Comparison of ENCODE assay signal across 12 cellular contexts in the genomic region with DNA sequence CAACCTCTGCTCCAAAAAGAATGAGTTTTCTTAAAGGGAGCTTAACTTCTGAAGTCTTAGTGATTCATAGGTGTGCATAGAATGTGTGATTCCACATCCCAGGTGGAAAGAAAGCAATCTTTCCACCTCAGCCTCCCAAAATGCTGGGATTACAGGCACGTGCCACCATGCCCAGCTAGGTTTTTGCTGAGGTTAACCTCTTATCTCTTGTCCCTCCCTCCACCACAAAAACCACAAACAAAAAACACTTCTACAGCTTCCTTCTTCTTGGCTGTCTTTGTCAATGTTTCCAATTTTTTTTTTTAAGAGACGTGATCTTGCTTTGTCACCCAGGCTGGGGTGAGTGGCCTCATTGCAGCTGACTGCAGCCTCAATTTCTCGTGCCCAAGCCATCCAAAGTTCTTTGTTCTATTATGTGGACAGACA. TPM values are rescaled to one million over a fixed set of nuclear protein-coding genes. Genes with fewer than 3 reads are reported as not detected.
DNase-seq lines count a peak whose midpoint lies in the region; ATAC-seq and TF ChIP-seq lines count a peak whose summit lies in the region.
"Had no signal": no experiment of that assay in that cellular context is flagged by ENCODE, and none has a peak within 500 bp of the region (broad histone marks: within the 10 kb centered on the region; RNA-seq: fewer than 3 reads in every experiment).

No MANE protein-coding gene starts in this region.

- H3K4me1 Mint-ChIP-seq in CD8-positive, alpha-beta T cell (ENCODE audit: low read depth) = peaks cover 21% of the 10 kb centered on the region
- peaks cover 13% of the 10 kb centered on the region for H3K4me1 Mint-ChIP-seq in activated B cell treated with CpG ODN at 0.5 μM for 24 hours
- no peaks in the 10 kb centered on the region for H3K4me1 Mint-ChIP-seq in endothelial cell (ENCODE audit: unreplicated experiment)

- H2AFZ ChIP-seq in Loucy (ENCODE audit: low read length) = no peak overlapping the region

- H3K9ac ChIP-seq in Loucy (ENCODE audit: low read depth, low read length, poor library complexity, severe bottlenecking) = no peak overlapping the region

- H3K27ac Mint-ChIP-seq in CD8-positive, alpha-beta T cell = peak overlapping the region; percentile 19
- H3K27ac Mint-ChIP-seq in activated B cell treated with CpG ODN at 0.5 μM for 24 hours (no peak overlapping the region), endothelial cell (ENCODE audit: unreplicated experiment) (peak overlapping the region; percentile 45)

- intact Hi-C loops in CD8-positive, alpha-beta T cell (cut with DNase I, micrococcal nuclease) = no loop called here
- intact Hi-C loops in activated B cell treated with CpG ODN at 0.5 μM for 24 hours (cut with micrococcal nuclease) = no loop called here

- H3K9me2 ChIP-seq in Loucy (replicated peaks; ENCODE audit: low read depth, low read length) = no peaks in the 10 kb centered on the region

- H3K9me3 Mint-ChIP-seq in CD8-positive, alpha-beta T cell = no peaks in the 10 kb centered on the region
- H3K9me3 Mint-ChIP-seq in activated B cell treated with CpG ODN at 0.5 μM for 24 hours (no peaks in the 10 kb centered on the region), endothelial cell (ENCODE audit: unreplicated experiment) (no peaks in the 10 kb centered on the region)

- H3K27me3 ChIP-seq in CD8-positive, alpha-beta T cell (ENCODE audit: insufficient read depth, low read length) = no peaks in the 10 kb centered on the region
- H3K27me3 ChIP-seq in Loucy (ENCODE audit: insufficient read depth, low read length, poor library complexity, severe bottlenecking) = no peaks in the 10 kb centered on the region
- H3K27me3 ChIP-seq: SJSA1, transverse colon had no signal

- ATAC-seq in CD8-positive, alpha-beta T cell = peak; percentile 40
- peak; percentile 40 for ATAC-seq in activated B cell treated with CpG ODN at 0.5 μM for 24 hours (ENCODE audit: low read depth)
- ATAC-seq: lower lobe of right lung had no signal

- DNase-seq in CD8-positive, alpha-beta T cell = no peak
- no peak for DNase-seq in activated B cell treated with CpG ODN at 0.5 μM for 24 hours
- DNase-seq in endothelial cell (ENCODE audit: low spot score) = no peak
- DNase-seq in NCI-H2081 treated with DMSO at 0.1 percent for 48 hours (lab: John Stamatoyannopoulos, UW) = no peak
- no peak for DNase-seq in NCI-H1694 (lab: John Stamatoyannopoulos, UW)
- no peak for DNase-seq in T-helper 9 cell
- DNase-seq in NCI-H748 (lab: John Stamatoyannopoulos, UW; ENCODE audit: unreplicated experiment) = no peak
- DNase-seq: EL, lower lobe of right lung, transverse colon had no signal

- no peak for TF ChIP-seq CTCF in CD8-positive, alpha-beta T cell (IDR thresholded peaks at IDR 0.05)
- TF ChIP-seq CTCF in Loucy (conservative IDR thresholded peaks at IDR 0.05; ENCODE audit: low read length) (no peak), activated B cell treated with CpG ODN at 0.5 μM for 24 hours (IDR thresholded peaks at IDR 0.05) (no peak), endothelial cell (IDR thresholded peaks at IDR 0.05; ENCODE audit: unreplicated experiment) (no peak)

- H3F3A ChIP-seq in Loucy (ENCODE audit: low read depth) = no peaks in the 10 kb centered on the region

- H3K4me3 ChIP-seq in CD8-positive, alpha-beta T cell (ENCODE audit: low read depth, low read length) = no peak overlapping the region
- no peak overlapping the region for H3K4me3 ChIP-seq in Loucy (ENCODE audit: low read length, poor library complexity, severe bottlenecking)
- H3K4me3 ChIP-seq: lower lobe of right lung, SJSA1, transverse colon had no signal

- POLR2A ChIA-PET in CD8-positive, alpha-beta T cell (lab: Charles Lee) = interaction anchor here (0.7 to 2.1 kb wide), 2 partner anchors 9 to 37 kb away, joined by 3 to 12 read pairs; partner anchors contain the start of gene CSE1L
- POLR2A ChIA-PET in activated B cell treated with CpG ODN at 0.5 μM for 24 hours (lab: Charles Lee) = interaction anchor here (1.9 kb wide), 1 partner anchor 8 kb away, joined by 9 read pairs; the partner anchor contains the start of gene CSE1L

- no peaks in the 10 kb centered on the region for H3K79me2 ChIP-seq in Loucy (ENCODE audit: insufficient read depth, low read length)

- peaks cover 25% of the 10 kb centered on the region for H3K36me3 Mint-ChIP-seq in CD8-positive, alpha-beta T cell
- peaks cover 29% of the 10 kb centered on the region for H3K36me3 Mint-ChIP-seq in activated B cell treated with CpG ODN at 0.5 μM for 24 hours (ENCODE audit: low read depth)
- peaks cover 6% of the 10 kb centered on the region for H3K36me3 Mint-ChIP-seq in endothelial cell (ENCODE audit: low read depth, unreplicated experiment)

- peak overlapping the region; percentile 42 for H3K4me2 ChIP-seq in Loucy (ENCODE audit: low read depth, low read length, poor library complexity, severe bottlenecking)

- H3K9me3 ChIP-seq in CD8-positive, alpha-beta T cell (ENCODE audit: low read length) = no peaks in the 10 kb centered on the region
- no peaks in the 10 kb centered on the region for H3K9me3 ChIP-seq in Loucy (ENCODE audit: insufficient read depth, low read depth, low read length)
- H3K9me3 ChIP-seq: lower lobe of right lung, SJSA1, transverse colon had no signal

- CTCF ChIA-PET in CD8-positive, alpha-beta T cell (lab: Charles Lee) = interaction anchor here (1.0 kb wide), 1 partner anchor 179 kb away, joined by 3 read pairs; no protein-coding TSS in a partner anchor
- CTCF ChIA-PET in activated B cell treated with CpG ODN at 0.5 μM for 24 hours (lab: Charles Lee) = no interaction called here

- H3K4me1 ChIP-seq in CD8-positive, alpha-beta T cell (ENCODE audit: insufficient read depth, low read length) = peaks cover 15% of the 10 kb centered on the region
- H3K4me1 ChIP-seq in Loucy (ENCODE audit: insufficient read depth, low read length, poor library complexity, severe bottlenecking) = peaks cover 11% of the 10 kb centered on the region
- H3K4me1 ChIP-seq: SJSA1, transverse colon had no signal

- no peaks in the 10 kb centered on the region for H3K27me3 Mint-ChIP-seq in CD8-positive, alpha-beta T cell (ENCODE audit: low read depth)
- H3K27me3 Mint-ChIP-seq in activated B cell treated with CpG ODN at 0.5 μM for 24 hours = no peaks in the 10 kb centered on the region
- H3K27me3 Mint-ChIP-seq in endothelial cell (ENCODE audit: unreplicated experiment) = no peaks in the 10 kb centered on the region

- peak overlapping the region; percentile 32 for H3K4me3 Mint-ChIP-seq in CD8-positive, alpha-beta T cell
- no peak overlapping the region for H3K4me3 Mint-ChIP-seq in activated B cell treated with CpG ODN at 0.5 μM for 24 hours
- no peak overlapping the region for H3K4me3 Mint-ChIP-seq in endothelial cell (ENCODE audit: unreplicated experiment)

- H3K27ac ChIP-seq in CD8-positive, alpha-beta T cell (ENCODE audit: low read depth, low read length) = no peak overlapping the region
- H3K27ac ChIP-seq: lower lobe of right lung, SJSA1, transverse colon had no signal

- H4K20me1 ChIP-seq in Loucy (ENCODE audit: insufficient read depth, low read length, poor library complexity, severe bottlenecking) = no peaks in the 10 kb centered on the region

- peaks cover 4% of the 10 kb centered on the region for H3K36me3 ChIP-seq in CD8-positive, alpha-beta T cell (ENCODE audit: insufficient read depth, low read length)
- H3K36me3 ChIP-seq in Loucy (ENCODE audit: insufficient read depth, low read length) = peaks cover 17% of the 10 kb centered on the region; the same call in 1 of the 2 replicates

RNA-seq across cellular contexts. Expression of gene CSE1L, which starts 8.1 kb away (rescaled TPM):
- total RNA-seq in CD8-positive, alpha-beta T cell = 10 to 100 TPM; 31.8 to 33.4 TPM
- total RNA-seq in activated B cell treated with CpG ODN at 0.5 μM for 24 hours = 53.2 and 58.8 TPM in 2 replicates
- 54.7 TPM for total RNA-seq in endothelial cell (ENCODE audit: unreplicated experiment)
